ENCODE assay signal across 28 cellular contexts in genomic region chr7:90172121-90172520, GRCh38.
"Had no signal": no experiment of that assay in that cellular context is flagged by ENCODE, and none has a peak within 500 bp of the region (broad histone marks: within the 10 kb centered on the region; RNA-seq: fewer than 3 reads in every experiment).

No MANE protein-coding gene starts in this region.

- H3K36me3 Mint-ChIP-seq: stimulated activated memory B cell treated with anti-CD40 and anti-IgM and Interleukin-4, amounts not matched to agents 10 μg/mL and 1 μg/mL and 100 μg/mL, for 72 hours had no signal

- H3K36me3 ChIP-seq: left lung, lower lobe of right lung, pancreas, prostate gland, sigmoid colon, spleen, tibial nerve, upper lobe of left lung, vagina had no signal

- H3K27ac Mint-ChIP-seq: naive B cell, nephron had no signal

- H3K27me3 ChIP-seq: hepatocyte, left lung, pancreas, sigmoid colon, tibial nerve, upper lobe of left lung, vagina had no signal

- H3K27ac ChIP-seq: hepatocyte, left lung, lower lobe of right lung, sigmoid colon, spleen, tibial nerve, upper lobe of left lung, vagina had no signal

- H3K4me3 Mint-ChIP-seq: naive B cell; nephron; neural crest cell; stimulated activated naive CD8-positive, alpha-beta T cell treated with anti-CD3 and anti-CD28 coated beads, Interleukin-15, amount 100 ng/mL, for 72 hours had no signal

- H3K4me3 ChIP-seq: hepatocyte, left lung, lower lobe of right lung, pancreas, prostate gland, sigmoid colon, spleen, tibial nerve, upper lobe of left lung, vagina had no signal

- H3K9me3 ChIP-seq: lower lobe of right lung, pancreas, prostate gland, sigmoid colon, upper lobe of left lung, vagina had no signal

- H3K4me1 Mint-ChIP-seq: naive B cell, neural crest cell had no signal

- DNase-seq: islet precursor cell; left lung; lower lobe of right lung; mammary epithelial cell; mesenchymal stem cell; naive B cell; nucleus accumbens; pancreas; posterior cingulate gyrus; retina; right cardiac atrium; sigmoid colon; small intestine; spleen; stimulated activated CD4-positive, alpha-beta T cell treated with anti-CD3 and anti-CD28 coated beads, Interleukin-2, amount 100 ng/mL, for 48 hours; stimulated activated CD4-positive, alpha-beta T cell treated with anti-CD3 and anti-CD28 coated beads, Interleukin-4, amount 100 ng/mL, for 4 hours; stimulated activated CD8-positive, alpha-beta memory T cell treated with anti-CD3 and anti-CD28 coated beads, Interleukin-4, amount 100 ng/mL, for 48 hours; stimulated activated naive CD4-positive, alpha-beta T cell treated with Interleukin-2 at 50 U/mL for 16 hours; stimulated activated naive CD8-positive, alpha-beta T cell treated with anti-CD3 and anti-CD28 coated beads, Interleukin-15, amount 100 ng/mL, for 72 hours; substantia nigra; upper lobe of left lung had no signal

- ATAC-seq: left lung; lower lobe of right lung; pancreas; right cardiac atrium; stimulated activated memory B cell treated with anti-CD40 and anti-IgM and Interleukin-4, amounts not matched to agents 10 μg/mL and 1 μg/mL and 100 μg/mL, for 72 hours; stimulated activated naive CD8-positive, alpha-beta T cell treated with anti-CD3 and anti-CD28 coated beads, Interleukin-15, amount 100 ng/mL, for 72 hours had no signal

- H3K4me1 ChIP-seq: left lung, lower lobe of right lung, prostate gland, sigmoid colon, spleen, tibial nerve, upper lobe of left lung, vagina had no signal
